In genomic region chr7:93307131-93307660, GRCh38 we compare ENCODE assay signal across 18 cellular contexts.
A peak's percentile ranks its signal among the peaks of the same experiment; 100 is the strongest.
DNase-seq lines count a peak whose midpoint lies in the region; ATAC-seq, FAIRE-seq and TF ChIP-seq lines count a peak whose summit lies in the region.
"Had no signal": no experiment of that assay in that cellular context is flagged by ENCODE, and none has a peak within 500 bp of the region (broad histone marks: within the 10 kb centered on the region; RNA-seq: fewer than 3 reads in every experiment).

No MANE protein-coding gene starts in this region.

- H3K4me2 ChIP-seq in mesenchymal stem cell (ENCODE audit: low read length, poor library complexity, severe bottlenecking): no peak overlapping the region

- H3K18ac ChIP-seq in mesenchymal stem cell (ENCODE audit: low read depth in 1 of 2, low read length in 2 of 2): no peak overlapping the region

- no peak overlapping the region for H3K27ac ChIP-seq in mesenchymal stem cell (ENCODE audit: low read length, poor library complexity, severe bottlenecking)
- H3K27ac ChIP-seq: C4-2B had no signal

- no peak overlapping the region for H3K23ac ChIP-seq in mesenchymal stem cell (ENCODE audit: low read length in 2 of 2)

- H3K14ac ChIP-seq in mesenchymal stem cell (ENCODE audit: low read length in 2 of 2): no peak overlapping the region

- H2AK5ac ChIP-seq in mesenchymal stem cell (ENCODE audit: low read length, severe bottlenecking): no peak overlapping the region

- no peaks in the 10 kb centered on the region for H3K79me1 ChIP-seq in mesenchymal stem cell (replicated peaks; ENCODE audit: low read length, poor library complexity, severe bottlenecking)

- no peak overlapping the region for H2AFZ ChIP-seq in mesenchymal stem cell (ENCODE audit: low read depth, low read length)

- TF ChIP-seq CTCF in AG10803 (conservative IDR thresholded peaks at IDR 0.05; ENCODE audit: low read length): no peak
- no peak for TF ChIP-seq CTCF in LNCaP clone FGC (IDR thresholded peaks at IDR 0.05; ENCODE audit: control insufficient read depth, extremely low read depth, insufficient read depth)
- TF ChIP-seq CTCF in bronchial epithelial cell (IDR thresholded peaks at IDR 0.05; ENCODE audit: insufficient read depth, low read length, severe bottlenecking): no peak

- H2BK12ac ChIP-seq in mesenchymal stem cell (ENCODE audit: low read length in 2 of 2): no peak overlapping the region

- H3K27me3 ChIP-seq in bronchial epithelial cell (ENCODE audit: control insufficient read depth, insufficient read depth, low read length): no peaks in the 10 kb centered on the region
- no peaks in the 10 kb centered on the region for H3K27me3 ChIP-seq in mesenchymal stem cell (ENCODE audit: control insufficient read depth in 1 of 2, insufficient read depth in 1 of 2, low read length in 2 of 2)

- no peaks in the 10 kb centered on the region for H3K4me1 ChIP-seq in mesenchymal stem cell (ENCODE audit: control insufficient read depth, insufficient read depth, low read depth, low read length)

- FAIRE-seq in bronchial epithelial cell (lab: Jason Lieb, UNC): no peak
- FAIRE-seq: GM12892 had no signal

- WGBS in mesenchymal stem cell: 25% methylated on average over 5 of the region's 5 CpGs

- ATAC-seq in GM18505 (IDR thresholded peaks at IDR 0.05; ENCODE audit: unreplicated experiment): no peak
- ATAC-seq: activated naive CD8-positive, alpha-beta T cell treated with anti-CD3 and anti-CD28 coated beads, Interleukin-2, amount 50 U/mL, for 24 hours; T-cell had no signal

- TF ChIP-seq POLR2A in GM18505 (IDR thresholded peaks at IDR 0.05; ENCODE audit: borderline replicate concordance, extremely low read depth, insufficient read depth, insufficient read length): no peak

- H2BK120ac ChIP-seq in mesenchymal stem cell (ENCODE audit: low read depth, low read length): no peak overlapping the region

- H4K8ac ChIP-seq in mesenchymal stem cell (ENCODE audit: low read length): no peak overlapping the region

- no peak overlapping the region for H3K4ac ChIP-seq in mesenchymal stem cell (ENCODE audit: low read depth in 1 of 2, low read length in 2 of 2)

- DNase-seq in AG10803 (ENCODE audit: low read depth): peak; percentile 88
- peak; percentile 73 for DNase-seq in LNCaP clone FGC (ENCODE audit: low read depth)
- DNase-seq in bronchial epithelial cell (ENCODE audit: low read depth): peak; percentile 88
- DNase-seq in mesenchymal stem cell: peak; percentile 70
- DNase-seq in NCI-H2029 (lab: John Stamatoyannopoulos, UW): no peak
- DNase-seq in NCI-H2029 treated with DMSO at 0.1 percent for 48 hours (lab: John Stamatoyannopoulos, UW): no peak
- no peak for DNase-seq in activated CD8-positive, alpha-beta memory T cell treated with anti-CD3 and anti-CD28 coated beads, Interleukin-2, amount 50 U/mL, for 48 hours
- DNase-seq: activated CD4-positive, alpha-beta T cell treated with anti-CD3 and anti-CD28 coated beads for 4 hours; activated naive CD8-positive, alpha-beta T cell treated with anti-CD3 and anti-CD28 coated beads, Interleukin-2, amount 50 U/mL, for 24 hours; activated T-cell treated with anti-CD3 and anti-CD28 coated beads, Interleukin-2, amount 50 U/mL, for 24 hours; islet precursor cell; NCI-H1694; NCI-H526; stimulated activated CD4-positive, alpha-beta T cell treated with anti-CD3 and anti-CD28 coated beads, Interleukin-12 subunit alpha, Interleukin-12 subunit beta, amount 100 ng/mL, for 4 hours; T-cell had no signal

- H2BK5ac ChIP-seq in mesenchymal stem cell (ENCODE audit: low read depth, low read length, poor library complexity, severe bottlenecking): no peak overlapping the region

- H3K9me3 ChIP-seq in mesenchymal stem cell (ENCODE audit: control insufficient read depth, low read length): no peaks in the 10 kb centered on the region

- H2BK15ac ChIP-seq in mesenchymal stem cell (ENCODE audit: low read depth, poor library complexity, severe bottlenecking): no peak overlapping the region

- no peak overlapping the region for H4K91ac ChIP-seq in mesenchymal stem cell (ENCODE audit: low read length)

- peak overlapping the region; percentile 51 for H3K9ac ChIP-seq in mesenchymal stem cell (ENCODE audit: low read length)

- H3K4me3 ChIP-seq in AG10803 (ENCODE audit: low read length) (no peak overlapping the region), LNCaP clone FGC (ENCODE audit: low read depth, low read length) (no peak overlapping the region), bronchial epithelial cell (ENCODE audit: low read depth, low read length) (no peak overlapping the region), mesenchymal stem cell (ENCODE audit: insufficient read depth in 1 of 2, low read depth in 1 of 2, low read length in 2 of 2) (no peak overlapping the region)

- H3K36me3 ChIP-seq in bronchial epithelial cell (ENCODE audit: control insufficient read depth, insufficient read depth, low read length) (no peaks in the 10 kb centered on the region), mesenchymal stem cell (ENCODE audit: control insufficient read depth in 1 of 2, insufficient read depth in 2 of 2, low read depth in 1 of 2, low read length in 2 of 2) (peaks cover 0 to 20% of the 10 kb centered on the region in 2 experiments)

Comparison
In these comparisons a context has a peak if more than half of its experiments do, and no peak if none do; other contexts are left out.
1. DNase-seq: peak in AG10803 (single experiment), LNCaP clone FGC (single experiment), bronchial epithelial cell (single experiment) and mesenchymal stem cell (single experiment); none in NCI-H2029 (single experiment), NCI-H2029 treated with DMSO at 0.1 percent for 48 hours (single experiment) and activated CD8-positive, alpha-beta memory T cell treated with anti-CD3 and anti-CD28 coated beads, Interleukin-2, amount 50 U/mL, for 48 hours (single experiment).